In the genomic region with DNA sequence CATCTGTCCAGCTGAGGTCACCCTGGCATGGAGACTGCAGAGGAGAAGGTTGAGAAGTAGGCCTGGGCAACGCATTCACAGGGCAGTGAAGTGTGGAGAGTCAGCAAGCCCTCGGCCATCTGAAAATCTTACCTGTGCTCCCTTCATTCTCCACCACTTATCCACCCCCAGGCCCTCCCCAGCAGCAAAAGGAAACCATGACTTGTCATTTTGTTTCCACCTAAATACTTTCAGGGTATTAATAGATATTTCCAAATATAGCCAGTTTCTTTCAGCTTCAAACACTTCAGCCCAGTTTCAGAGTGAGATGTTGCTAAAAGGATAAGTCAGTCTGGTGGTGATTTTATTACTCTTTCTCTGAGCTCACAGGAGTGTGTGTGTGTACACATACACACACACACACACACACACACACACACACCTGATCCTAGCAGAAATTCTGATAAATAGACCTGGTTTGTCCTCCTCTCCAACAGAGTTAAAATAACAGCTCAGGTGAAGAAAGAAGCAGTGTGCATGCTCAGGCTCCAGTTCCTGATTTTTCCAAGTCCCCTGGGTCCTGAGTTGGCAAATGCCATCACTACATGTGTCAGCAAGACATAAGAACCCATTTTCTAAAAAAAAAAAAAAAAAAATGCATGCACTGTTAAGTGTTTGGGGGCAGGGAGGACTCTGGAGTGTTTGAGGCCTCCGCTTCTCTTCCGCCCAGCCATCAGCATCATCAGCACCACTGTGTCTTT, we compare ENCODE assay signal across 1 cellular context.
A peak's percentile ranks its signal among the peaks of the same experiment; 100 is the strongest.
TF ChIP-seq lines count a peak whose summit lies in the region.

No MANE protein-coding gene starts in this region.

TF ChIP-seq in GM12878, 131 proteins besides CTCF, POLR2A, EP300 and RAD21 (continued from another document):
- TF ChIP-seq REST (IDR thresholded peaks at IDR 0.05; ENCODE audit: low read depth, low read length) (no peak), SREBF2 (IDR thresholded peaks at IDR 0.05; ENCODE audit: low read length) (no peak), CREM (IDR thresholded peaks at IDR 0.05; ENCODE audit: low read depth) (0 out of 2 replicates have a peak, but pooled peaks have one; percentile 16), ASH2L (IDR thresholded peaks at IDR 0.05; ENCODE audit: borderline replicate concordance, low read depth) (no peak), NFIC (IDR thresholded peaks at IDR 0.05; ENCODE audit: low read depth, low read length) (peak; percentile 67), JUNB (IDR thresholded peaks at IDR 0.05) (peak; percentile 24), RUNX3 (IDR thresholded peaks at IDR 0.05; ENCODE audit: low read length) (peak; percentile 32; the same call in 1 of the 2 replicates), BCL11A (IDR thresholded peaks at IDR 0.05; ENCODE audit: low read depth, low read length) (0 out of 2 replicates have a peak, but pooled peaks have one; percentile 11), SPI1 (IDR thresholded peaks at IDR 0.05; ENCODE audit: borderline replicate concordance, insufficient read depth, low read depth, low read length) (no peak)
- TF ChIP-seq, protein P1, sequence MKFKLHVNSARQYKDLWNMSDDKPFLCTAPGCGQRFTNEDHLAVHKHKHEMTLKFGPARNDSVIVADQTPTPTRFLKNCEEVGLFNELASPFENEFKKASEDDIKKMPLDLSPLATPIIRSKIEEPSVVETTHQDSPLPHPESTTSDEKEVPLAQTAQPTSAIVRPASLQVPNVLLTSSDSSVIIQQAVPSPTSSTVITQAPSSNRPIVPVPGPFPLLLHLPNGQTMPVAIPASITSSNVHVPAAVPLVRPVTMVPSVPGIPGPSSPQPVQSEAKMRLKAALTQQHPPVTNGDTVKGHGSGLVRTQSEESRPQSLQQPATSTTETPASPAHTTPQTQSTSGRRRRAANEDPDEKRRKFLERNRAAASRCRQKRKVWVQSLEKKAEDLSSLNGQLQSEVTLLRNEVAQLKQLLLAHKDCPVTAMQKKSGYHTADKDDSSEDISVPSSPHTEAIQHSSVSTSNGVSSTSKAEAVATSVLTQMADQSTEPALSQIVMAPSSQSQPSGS (IDR thresholded peaks at IDR 0.05; ENCODE audit: low read length): peak; percentile 51; the same call in 1 of the 2 replicates
